In genomic region chr1:242196914-242197313, GRCh38 we compare ENCODE assay signal across 30 cellular contexts.
"Had no signal": no experiment of that assay in that cellular context is flagged by ENCODE, and none has a peak within 500 bp of the region (broad histone marks: within the 10 kb centered on the region; RNA-seq: fewer than 3 reads in every experiment).

No MANE protein-coding gene starts in this region.

- H3K27me3 ChIP-seq: neural progenitor cell, neutrophil, ovary, right lobe of liver, sigmoid colon, suprapubic skin, testis, tibial artery, transverse colon, upper lobe of left lung, vagina had no signal

- H3K4me1 ChIP-seq: neural progenitor cell, parathyroid adenoma, psoas muscle, right lobe of liver, sigmoid colon, suprapubic skin, testis, tibial artery, transverse colon, upper lobe of left lung, vagina had no signal

- H3K36me3 Mint-ChIP-seq: naive B cell; natural killer cell; neural progenitor cell; stimulated activated memory B cell treated with anti-CD40 and anti-IgM and Interleukin-4, amounts not matched to agents 10 μg/mL and 1 μg/mL and 100 μg/mL, for 72 hours had no signal

- H3K4me2 ChIP-seq: neural progenitor cell had no signal

- H3K4me3 Mint-ChIP-seq: naive B cell; natural killer cell; nephron; neural progenitor cell; stimulated activated memory B cell treated with anti-CD40 and anti-IgM and Interleukin-4, amounts not matched to agents 10 μg/mL and 1 μg/mL and 100 μg/mL, for 72 hours; stimulated activated naive CD8-positive, alpha-beta T cell treated with anti-CD3 and anti-CD28 coated beads, Interleukin-15, amount 100 ng/mL, for 72 hours had no signal

- H3K9me3 Mint-ChIP-seq: nephron; stimulated activated memory B cell treated with anti-CD40 and anti-IgM and Interleukin-4, amounts not matched to agents 10 μg/mL and 1 μg/mL and 100 μg/mL, for 72 hours; stimulated activated naive CD8-positive, alpha-beta T cell treated with anti-CD3 and anti-CD28 coated beads, Interleukin-15, amount 100 ng/mL, for 72 hours had no signal

- H3K9me3 ChIP-seq: neutrophil, ovary, psoas muscle, right lobe of liver, sigmoid colon, suprapubic skin, testis, tibial artery, transverse colon, upper lobe of left lung, vagina had no signal

- H3K27me3 Mint-ChIP-seq: naive B cell; stimulated activated memory B cell treated with anti-CD40 and anti-IgM and Interleukin-4, amounts not matched to agents 10 μg/mL and 1 μg/mL and 100 μg/mL, for 72 hours; stimulated activated naive CD8-positive, alpha-beta T cell treated with anti-CD3 and anti-CD28 coated beads, Interleukin-15, amount 100 ng/mL, for 72 hours had no signal

- H3K27ac ChIP-seq: neural progenitor cell, neutrophil, ovary, parathyroid adenoma, psoas muscle, right lobe of liver, sigmoid colon, suprapubic skin, testis, tibial artery, transverse colon, upper lobe of left lung, vagina had no signal

- H3K79me2 ChIP-seq: parathyroid adenoma had no signal

- ATAC-seq: natural killer cell; psoas muscle; right cardiac atrium; right lobe of liver; stimulated activated memory B cell treated with anti-CD40 and anti-IgM and Interleukin-4, amounts not matched to agents 10 μg/mL and 1 μg/mL and 100 μg/mL, for 72 hours; stimulated activated naive CD8-positive, alpha-beta T cell treated with anti-CD3 and anti-CD28 coated beads, Interleukin-15, amount 100 ng/mL, for 72 hours; stimulated activated naive CD8-positive, alpha-beta T cell treated with anti-CD3 and anti-CD28 coated beads, Interleukin-15, Interleukin-2, amounts not matched to agents 100 U/mL and 50 U/mL, for 24 hours had no signal

- H2AFZ ChIP-seq: neural progenitor cell, parathyroid adenoma had no signal

- DNase-seq: naive B cell; natural killer cell; nucleus accumbens; ovary; posterior cingulate gyrus; psoas muscle; right cardiac atrium; right lobe of liver; sigmoid colon; small intestine; stimulated activated CD4-positive, alpha-beta T cell treated with anti-CD3 and anti-CD28 coated beads, Interleukin-15, amount 100 ng/mL, for 24 hours; stimulated activated CD4-positive, alpha-beta T cell treated with anti-CD3 and anti-CD28 coated beads, Interleukin-2, amount 100 ng/mL, for 24 hours; stimulated activated CD4-positive, alpha-beta T cell treated with anti-CD3 and anti-CD28 coated beads, Interleukin-2, amount 100 ng/mL, for 48 hours; stimulated activated CD4-positive, alpha-beta T cell treated with anti-CD3 and anti-CD28 coated beads, Interleukin-4, amount 100 ng/mL, for 24 hours; stimulated activated naive CD4-positive, alpha-beta T cell; stimulated activated naive CD8-positive, alpha-beta T cell treated with anti-CD3 and anti-CD28 coated beads, Interleukin-15, amount 100 ng/mL, for 72 hours; stimulated activated naive CD8-positive, alpha-beta T cell treated with anti-CD3 and anti-CD28 coated beads, Interleukin-15, Interleukin-2, amounts not matched to agents 100 U/mL and 50 U/mL, for 24 hours; substantia nigra; testis; tibial artery; transverse colon had no signal

- H3K27ac Mint-ChIP-seq: natural killer cell; nephron; neural progenitor cell; progenitor cell of endocrine pancreas; stimulated activated memory B cell treated with anti-CD40 and anti-IgM and Interleukin-4, amounts not matched to agents 10 μg/mL and 1 μg/mL and 100 μg/mL, for 72 hours had no signal

- H3K36me3 ChIP-seq: neural progenitor cell, neutrophil, ovary, right lobe of liver, sigmoid colon, suprapubic skin, tibial artery, transverse colon, upper lobe of left lung, vagina had no signal

- H3K9ac ChIP-seq: neural progenitor cell, parathyroid adenoma had no signal

- H3K4me1 Mint-ChIP-seq: naive B cell; natural killer cell; stimulated activated memory B cell treated with anti-CD40 and anti-IgM and Interleukin-4, amounts not matched to agents 10 μg/mL and 1 μg/mL and 100 μg/mL, for 72 hours; stimulated activated naive CD8-positive, alpha-beta T cell treated with anti-CD3 and anti-CD28 coated beads, Interleukin-15, amount 100 ng/mL, for 72 hours had no signal

- H3K4me3 ChIP-seq: neural progenitor cell, ovary, psoas muscle, right lobe of liver, sigmoid colon, suprapubic skin, testis, tibial artery, transverse colon, upper lobe of left lung, vagina had no signal
